ENCODE assay signal across 17 cellular contexts in the genomic region with DNA sequence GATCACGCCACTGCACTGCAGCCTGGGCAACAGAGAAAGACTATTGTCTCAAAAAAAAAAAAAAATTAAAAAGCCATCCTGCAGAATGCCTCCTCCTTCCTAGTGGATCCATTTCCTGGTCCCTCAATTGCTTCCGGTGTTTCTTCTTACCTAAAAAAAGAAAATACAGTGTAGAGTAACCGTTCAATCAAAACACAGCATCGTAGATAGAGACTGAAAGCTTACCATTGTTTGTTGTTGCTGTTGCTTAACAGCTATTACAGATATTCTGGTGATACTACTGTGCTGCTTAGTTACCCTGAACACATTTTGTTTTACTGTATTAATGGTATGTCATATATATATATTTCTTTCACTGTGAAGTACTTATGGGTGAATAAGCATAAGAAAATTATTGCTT.
"Had no signal": no experiment of that assay in that cellular context is flagged by ENCODE, and none has a peak within 500 bp of the region (broad histone marks: within the 10 kb centered on the region; RNA-seq: fewer than 3 reads in every experiment).

No MANE protein-coding gene starts in this region.

- H3K27ac ChIP-seq: psoas muscle, sigmoid colon, skin epidermis, testis, tibial nerve, upper lobe of right lung, vagina had no signal

- H3K9me3 ChIP-seq: psoas muscle, sigmoid colon, testis, tibial nerve, upper lobe of right lung, vagina had no signal

- H3K4me3 ChIP-seq: psoas muscle, sigmoid colon, skin epidermis, testis, tibial nerve, upper lobe of right lung, vagina had no signal

- H3K4me1 ChIP-seq: psoas muscle, sigmoid colon, testis, upper lobe of right lung had no signal

- H3K4me3 Mint-ChIP-seq: immature natural killer cell; naive thymus-derived CD4-positive, alpha-beta T cell; nephron progenitor cell; stimulated activated naive B cell treated with anti-CD40 and anti-IgM and Interleukin-4, amounts not matched to agents 10 μg/mL and 1 μg/mL and 100 μg/mL, for 72 hours; stimulated activated naive CD8-positive, alpha-beta T cell treated with anti-CD3 and anti-CD28 coated beads, Interleukin-15, amount 100 ng/mL, for 72 hours had no signal

- H3K9me3 Mint-ChIP-seq: immature natural killer cell; naive thymus-derived CD4-positive, alpha-beta T cell; nephron progenitor cell; stimulated activated naive B cell treated with anti-CD40 and anti-IgM and Interleukin-4, amounts not matched to agents 10 μg/mL and 1 μg/mL and 100 μg/mL, for 72 hours; stimulated activated naive CD8-positive, alpha-beta T cell treated with anti-CD3 and anti-CD28 coated beads, Interleukin-15, amount 100 ng/mL, for 72 hours had no signal

- H3K27me3 ChIP-seq: sigmoid colon, testis, tibial nerve, upper lobe of right lung, vagina had no signal

- H3K27me3 Mint-ChIP-seq: naive thymus-derived CD4-positive, alpha-beta T cell; stimulated activated naive B cell treated with anti-CD40 and anti-IgM and Interleukin-4, amounts not matched to agents 10 μg/mL and 1 μg/mL and 100 μg/mL, for 72 hours; stimulated activated naive CD8-positive, alpha-beta T cell treated with anti-CD3 and anti-CD28 coated beads, Interleukin-15, amount 100 ng/mL, for 72 hours had no signal

- DNase-seq: foreskin melanocyte; immature natural killer cell; mammary epithelial cell; naive thymus-derived CD4-positive, alpha-beta T cell; nephron progenitor cell; psoas muscle; retina; sigmoid colon; stimulated activated CD4-positive, alpha-beta T cell treated with anti-CD3 and anti-CD28 coated beads, Interleukin-2, amount 100 ng/mL, for 24 hours; stimulated activated CD4-positive, alpha-beta T cell treated with anti-CD3 and anti-CD28 coated beads, Interleukin-4, amount 100 ng/mL, for 4 hours; stimulated activated naive B cell treated with anti-CD40 and anti-IgM and Interleukin-4, amounts not matched to agents 10 μg/mL and 1 μg/mL and 100 μg/mL, for 72 hours; stimulated activated naive CD8-positive, alpha-beta T cell treated with anti-CD3 and anti-CD28 coated beads, Interleukin-15, amount 100 ng/mL, for 72 hours; testis; upper lobe of right lung had no signal

- H3K27ac Mint-ChIP-seq: stimulated activated naive B cell treated with anti-CD40 and anti-IgM and Interleukin-4, amounts not matched to agents 10 μg/mL and 1 μg/mL and 100 μg/mL, for 72 hours; stimulated activated naive CD8-positive, alpha-beta T cell treated with anti-CD3 and anti-CD28 coated beads, Interleukin-15, amount 100 ng/mL, for 72 hours had no signal

- ATAC-seq: naive thymus-derived CD4-positive, alpha-beta T cell; stimulated activated naive B cell treated with anti-CD40 and anti-IgM and Interleukin-4, amounts not matched to agents 10 μg/mL and 1 μg/mL and 100 μg/mL, for 72 hours; stimulated activated naive CD8-positive, alpha-beta T cell treated with anti-CD3 and anti-CD28 coated beads, Interleukin-15, amount 100 ng/mL, for 72 hours; upper lobe of right lung had no signal
